Comparison of ENCODE assay signal across 8 cellular contexts in genomic region chr4:103197765-103198110, GRCh38. TPM values are rescaled to one million over a fixed set of nuclear protein-coding genes. Genes with fewer than 3 reads are reported as not detected.
DNase-seq lines count a peak whose midpoint lies in the region; ATAC-seq and TF ChIP-seq lines count a peak whose summit lies in the region.

No MANE protein-coding gene starts in this region.

- peak overlapping the region; percentile 93 for H3K4me3 Mint-ChIP-seq in endothelial cell (ENCODE audit: unreplicated experiment)

- H3K36me3 ChIP-seq in neural cell (ENCODE audit: insufficient read depth, low read length) = no peaks in the 10 kb centered on the region

- H4K20me1 ChIP-seq in neural cell (ENCODE audit: insufficient read depth) = no peaks in the 10 kb centered on the region

- no peak overlapping the region for H3K27ac ChIP-seq in neural cell (ENCODE audit: low read length)

- H3K9me2 ChIP-seq in neural cell (ENCODE audit: insufficient read depth, low read length) = no peaks in the 10 kb centered on the region

- no peaks in the 10 kb centered on the region for H3K36me3 Mint-ChIP-seq in endothelial cell (ENCODE audit: low read depth, unreplicated experiment)

- TF ChIP-seq EP300 in neural cell (conservative IDR thresholded peaks at IDR 0.05; ENCODE audit: poor library complexity, severe bottlenecking) = no peak

- H3K27me3 ChIP-seq in neural cell (ENCODE audit: insufficient read depth, low read depth, low read length) = no peaks in the 10 kb centered on the region

- H3K9me3 Mint-ChIP-seq in endothelial cell (ENCODE audit: unreplicated experiment) = no peaks in the 10 kb centered on the region

- H3F3A ChIP-seq in neural cell (ENCODE audit: insufficient read depth, low read length, poor library complexity, severe bottlenecking) = no peaks in the 10 kb centered on the region

- H3K4me3 ChIP-seq in HFF-Myc (replicated peaks; ENCODE audit: low read depth, low read length) = peak overlapping the region; percentile 92
- peak overlapping the region; percentile 88 for H3K4me3 ChIP-seq in neural cell (ENCODE audit: low read length)

- H3K9ac ChIP-seq in neural cell (ENCODE audit: low read length) = peak overlapping the region; percentile 51

- DNase-seq in HFF-Myc (ENCODE audit: extremely low read depth, low read depth) (no peak), NCI-H460 (ENCODE audit: extremely low read depth, low read depth) (peak; percentile 1), endothelial cell (ENCODE audit: low spot score) (no peak), NCI-H524 treated with DMSO at 0.1 percent for 48 hours (lab: John Stamatoyannopoulos, UW) (no peak), NCI-H2227 (lab: John Stamatoyannopoulos, UW; ENCODE audit: unreplicated experiment) (no peak), MV-4-11 (lab: John Stamatoyannopoulos, UW) (no peak)

- no peak for TF ChIP-seq RAD21 in neural cell (conservative IDR thresholded peaks at IDR 0.05)

- H3K4me2 ChIP-seq in neural cell (ENCODE audit: low read length) = peak overlapping the region; percentile 91

- H3K4me1 Mint-ChIP-seq in endothelial cell (ENCODE audit: unreplicated experiment) = peaks cover 6% of the 10 kb centered on the region

- H3K9me3 ChIP-seq in neural cell (ENCODE audit: low read length) = no peaks in the 10 kb centered on the region

- H3K79me2 ChIP-seq in neural cell (replicated peaks; ENCODE audit: insufficient read depth, low read length) = no peaks in the 10 kb centered on the region

- peak overlapping the region; percentile 70 for H3K27ac Mint-ChIP-seq in endothelial cell (ENCODE audit: unreplicated experiment)

- peak; percentile 27 for ATAC-seq in GM18508 (IDR thresholded peaks at IDR 0.05; ENCODE audit: insufficient read depth, unreplicated experiment)

- TF ChIP-seq CTCF in HFF-Myc (IDR thresholded peaks at IDR 0.05; ENCODE audit: low read depth, low read length, missing control alignments) = no peak
- TF ChIP-seq CTCF in endothelial cell (IDR thresholded peaks at IDR 0.05; ENCODE audit: unreplicated experiment) = no peak
- no peak for TF ChIP-seq CTCF in neural cell (IDR thresholded peaks at IDR 0.05; ENCODE audit: poor library complexity, severe bottlenecking)

- peak overlapping the region; percentile 58 for H2AFZ ChIP-seq in neural cell (ENCODE audit: low read depth, low read length)

- no peaks in the 10 kb centered on the region for H3K27me3 Mint-ChIP-seq in endothelial cell (ENCODE audit: unreplicated experiment)

TF ChIP-seq in neural cell, 6 proteins besides CTCF, POLR2A, EP300 and RAD21:
- TF ChIP-seq, protein P1, sequence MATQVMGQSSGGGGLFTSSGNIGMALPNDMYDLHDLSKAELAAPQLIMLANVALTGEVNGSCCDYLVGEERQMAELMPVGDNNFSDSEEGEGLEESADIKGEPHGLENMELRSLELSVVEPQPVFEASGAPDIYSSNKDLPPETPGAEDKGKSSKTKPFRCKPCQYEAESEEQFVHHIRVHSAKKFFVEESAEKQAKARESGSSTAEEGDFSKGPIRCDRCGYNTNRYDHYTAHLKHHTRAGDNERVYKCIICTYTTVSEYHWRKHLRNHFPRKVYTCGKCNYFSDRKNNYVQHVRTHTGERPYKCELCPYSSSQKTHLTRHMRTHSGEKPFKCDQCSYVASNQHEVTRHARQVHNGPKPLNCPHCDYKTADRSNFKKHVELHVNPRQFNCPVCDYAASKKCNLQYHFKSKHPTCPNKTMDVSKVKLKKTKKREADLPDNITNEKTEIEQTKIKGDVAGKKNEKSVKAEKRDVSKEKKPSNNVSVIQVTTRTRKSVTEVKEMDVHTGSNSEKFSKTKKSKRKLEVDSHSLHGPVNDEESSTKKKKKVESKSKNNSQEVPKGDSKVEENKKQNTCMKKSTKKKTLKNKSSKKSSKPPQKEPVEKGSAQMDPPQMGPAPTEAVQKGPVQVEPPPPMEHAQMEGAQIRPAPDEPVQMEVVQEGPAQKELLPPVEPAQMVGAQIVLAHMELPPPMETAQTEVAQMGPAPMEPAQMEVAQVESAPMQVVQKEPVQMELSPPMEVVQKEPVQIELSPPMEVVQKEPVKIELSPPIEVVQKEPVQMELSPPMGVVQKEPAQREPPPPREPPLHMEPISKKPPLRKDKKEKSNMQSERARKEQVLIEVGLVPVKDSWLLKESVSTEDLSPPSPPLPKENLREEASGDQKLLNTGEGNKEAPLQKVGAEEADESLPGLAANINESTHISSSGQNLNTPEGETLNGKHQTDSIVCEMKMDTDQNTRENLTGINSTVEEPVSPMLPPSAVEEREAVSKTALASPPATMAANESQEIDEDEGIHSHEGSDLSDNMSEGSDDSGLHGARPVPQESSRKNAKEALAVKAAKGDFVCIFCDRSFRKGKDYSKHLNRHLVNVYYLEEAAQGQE (IDR thresholded peaks at IDR 0.05; ENCODE audit: borderline replicate concordance) = no peak

RNA-seq across cellular contexts. Expression of gene CENPE, which starts 0.4 kb away (rescaled TPM):
- total RNA-seq in NCI-H460 (2014; rRNA removed; shearing (Covaris generic)) = 22.4 and 26.3 TPM in 2 replicates
- polyA plus RNA-seq in NCI-H460 (2014; cell fraction: nucleus; rRNA removed) = 9.4 and 11.1 TPM in 2 replicates
- total RNA-seq in endothelial cell (ENCODE audit: unreplicated experiment) = 7.3 TPM
- 1.1 and 1.8 TPM in 2 replicates for polyA plus RNA-seq in neural cell
- 4.6 and 6.8 TPM in 2 replicates for polyA minus RNA-seq in neural cell
